In the genomic region with DNA sequence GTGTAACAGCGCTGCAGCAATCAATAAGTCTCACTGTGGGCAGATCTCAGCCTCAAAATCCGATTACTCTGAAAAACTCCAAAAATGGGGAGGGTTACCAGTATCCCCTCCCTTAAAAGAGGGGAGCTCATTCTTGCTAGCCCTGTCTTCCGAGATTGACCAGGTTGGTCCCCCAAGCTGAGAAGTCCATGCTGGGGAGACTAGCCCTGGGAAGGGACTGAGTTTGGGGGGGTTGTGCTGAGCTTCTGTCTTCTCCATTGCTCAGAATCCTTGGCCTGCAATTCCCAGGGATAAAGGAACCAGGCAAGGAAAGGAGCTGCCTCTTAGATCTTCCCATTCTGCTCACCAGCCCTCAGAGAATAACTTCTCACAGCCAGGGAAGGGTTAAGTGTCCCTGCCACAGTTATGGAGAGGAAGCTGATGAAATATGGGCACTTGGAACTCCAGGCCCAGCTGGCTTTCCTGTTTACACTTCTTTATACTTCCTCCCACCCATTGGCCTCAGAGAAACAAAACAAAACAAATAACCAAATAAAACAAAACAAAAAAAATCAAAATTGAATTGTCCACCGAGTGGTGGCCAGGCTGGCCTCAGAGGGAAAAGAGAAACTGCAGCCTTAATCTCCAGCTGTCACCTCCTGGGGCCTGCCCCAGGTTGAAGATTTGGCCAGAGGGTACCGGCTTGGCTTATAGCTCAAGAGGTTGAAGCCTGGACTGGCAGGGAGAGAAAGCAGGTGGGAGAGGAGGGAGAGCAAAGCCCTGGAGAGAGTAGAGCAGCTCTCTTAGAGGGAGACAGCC, we compare ENCODE assay signal across 13 cellular contexts. TPM values are rescaled to one million over a fixed set of nuclear protein-coding genes. Genes with fewer than 3 reads are reported as not detected.
DNase-seq lines count a peak whose midpoint lies in the region; ATAC-seq and TF ChIP-seq lines count a peak whose summit lies in the region.
"Had no signal": no experiment of that assay in that cellular context is flagged by ENCODE, and none has a peak within 500 bp of the region (broad histone marks: within the 10 kb centered on the region; RNA-seq: fewer than 3 reads in every experiment).

No MANE protein-coding gene starts in this region.

- no peaks in the 10 kb centered on the region for H3K9me3 Mint-ChIP-seq in WTC11

- TF ChIP-seq POLR2A in HCT116 (IDR thresholded peaks at IDR 0.05; ENCODE audit: borderline replicate concordance, extremely low read depth, insufficient read depth, insufficient read length): no peak

- H3K4me1 ChIP-seq in HCT116 (ENCODE audit: control insufficient read depth in 1 of 2, insufficient read depth in 2 of 2, low read length in 2 of 2): peaks cover 22 to 70% of the 10 kb centered on the region in 2 experiments
- peaks cover 21% of the 10 kb centered on the region for H3K4me1 ChIP-seq in SJCRH30
- peaks cover 38% of the 10 kb centered on the region for H3K4me1 ChIP-seq in lower lobe of right lung

- TF ChIP-seq CTCF in HCT116 (IDR thresholded peaks at IDR 0.05 in 2 of 3, conservative IDR thresholded peaks at IDR 0.05 in 1 of 3; ENCODE audit: borderline replicate concordance in 1 of 3, insufficient read depth in 1 of 3, low read depth in 2 of 3, low read length in 2 of 3) (no peak), lower lobe of right lung (IDR thresholded peaks at IDR 0.05) (no peak), WTC11 (IDR thresholded peaks at IDR 0.05) (no peak)

- POLR2A ChIA-PET in HCT116 (lab: Charles Lee) (interaction anchor here (1.2 kb wide), 1 partner anchor 646 kb away, joined by 3 read pairs; a partner anchor contains a TSS), WTC11 (lab: Charles Lee) (no interaction called here)

- H3K4me3 ChIP-seq in HCT116 (replicated peaks in 1 of 2; ENCODE audit: low read depth in 1 of 2, low read length in 2 of 2) (no peak overlapping the region), SJCRH30 (no peak overlapping the region), lower lobe of right lung (peak overlapping the region; percentile 63)
- H3K4me3 ChIP-seq: dorsolateral prefrontal cortex had no signal

- H3K9ac ChIP-seq in HCT116 (ENCODE audit: low read length): peak overlapping the region; percentile 63
- H3K9ac ChIP-seq: KMS-11 had no signal

- no peak overlapping the region for H3K4me3 Mint-ChIP-seq in WTC11

- ATAC-seq in HCT116 (no peak), lower lobe of right lung (no peak), WTC11 (no peak), GM19351 (IDR thresholded peaks at IDR 0.05; ENCODE audit: unreplicated experiment) (no peak)
- ATAC-seq: sciatic nerve; stimulated activated naive CD8-positive, alpha-beta T cell treated with anti-CD3 and anti-CD28 coated beads, Interleukin-15, Interleukin-2, amounts not matched to agents 100 U/mL and 50 U/mL, for 24 hours had no signal

- peaks cover 0 to 2% of the 10 kb centered on the region in 2 experiments; a peak in 2 of 4 replicates for H3K36me3 ChIP-seq in HCT116 (ENCODE audit: control insufficient read depth in 1 of 2, insufficient read depth in 2 of 2, low read length in 2 of 2)
- no peaks in the 10 kb centered on the region for H3K36me3 ChIP-seq in SJCRH30
- H3K36me3 ChIP-seq in lower lobe of right lung: no peaks in the 10 kb centered on the region

- H3K9me3 ChIP-seq in HCT116 (ENCODE audit: control insufficient read depth in 1 of 2, insufficient read depth in 1 of 2, low read depth in 1 of 2, low read length in 2 of 2) (no peaks in the 10 kb centered on the region), SJCRH30 (replicated peaks) (no peaks in the 10 kb centered on the region), lower lobe of right lung (no peaks in the 10 kb centered on the region)

- peaks cover 38% of the 10 kb centered on the region for H3K4me1 Mint-ChIP-seq in WTC11

- H2AFZ ChIP-seq in HCT116 (ENCODE audit: low read depth, low read length, poor library complexity, severe bottlenecking): no peak overlapping the region

- no peaks in the 10 kb centered on the region for H3K9me2 ChIP-seq in HCT116 (ENCODE audit: insufficient read depth)

- H3K27me3 Mint-ChIP-seq in WTC11 (ENCODE audit: low read depth): peaks cover 100% of the 10 kb centered on the region; the same call in 1 of the 2 replicates

- H3K27ac Mint-ChIP-seq in WTC11: no peak overlapping the region

- DNase-seq in A172 (ENCODE audit: low spot score): peak; percentile 80
- DNase-seq in HCT116 (ENCODE audit: low read depth, low spot score): no peak
- DNase-seq in SJCRH30: peak; percentile 52 to 75
- DNase-seq in lower lobe of right lung: no peak
- no peak for DNase-seq in epidermal melanocyte (ENCODE audit: insufficient read length, low spot score)
- DNase-seq in WTC11 (ENCODE audit: low spot score): no peak
- no peak for DNase-seq in iPS-NIHi11 (ENCODE audit: low spot score)
- DNase-seq: dorsolateral prefrontal cortex; stimulated activated naive CD8-positive, alpha-beta T cell treated with anti-CD3 and anti-CD28 coated beads, Interleukin-15, Interleukin-2, amounts not matched to agents 100 U/mL and 50 U/mL, for 24 hours had no signal

- peak overlapping the region; percentile 98 for H3K4me2 ChIP-seq in HCT116 (ENCODE audit: low read length)
- H3K4me2 ChIP-seq: KMS-11 had no signal

- H3K27ac ChIP-seq in HCT116 (ENCODE audit: low read depth, low read length): peak overlapping the region; percentile 91
- no peak overlapping the region for H3K27ac ChIP-seq in SJCRH30
- H3K27ac ChIP-seq in lower lobe of right lung: peak overlapping the region; percentile 81
- H3K27ac ChIP-seq: dorsolateral prefrontal cortex, KMS-11 had no signal

- intact Hi-C loops in HCT116 (cut with micrococcal nuclease): no loop called here
- intact Hi-C loops in lower lobe of right lung (cut with DNase I): no loop called here

- TF ChIP-seq RAD21 in HCT116 (IDR thresholded peaks at IDR 0.05; ENCODE audit: low read depth): no peak

- H3K27me3 ChIP-seq in HCT116 (ENCODE audit: insufficient read depth, low read length): no peaks in the 10 kb centered on the region
- no peaks in the 10 kb centered on the region for H3K27me3 ChIP-seq in SJCRH30
- H3K27me3 ChIP-seq in lower lobe of right lung (ENCODE audit: low read depth): peaks cover 79% of the 10 kb centered on the region

- RAD21 ChIA-PET in HCT116 (lab: Charles Lee; ENCODE audit: low non-redundant PET in 1 of 2, low total read pairs in 2 of 2, uncharacterized antibody in 2 of 2, unreplicated experiment in 2 of 2): interaction anchor here in 1 of 2 experiments (0.8 to 1.7 kb wide), 3 partner anchors 31 to 251 kb away, joined by 4 to 5 read pairs (median 4); no protein-coding TSS in a partner anchor

- peaks cover 56% of the 10 kb centered on the region for H3K79me2 ChIP-seq in HCT116 (ENCODE audit: insufficient read depth, low read length)

- no peaks in the 10 kb centered on the region for H3K36me3 Mint-ChIP-seq in WTC11

- CTCF ChIA-PET in HCT116 (lab: Charles Lee): interaction anchor here (0.6 to 2.0 kb wide), 14 partner anchors 11 to 593 kb away, joined by 3 to 9 read pairs (median 4); a partner anchor contains a TSS
- CTCF ChIA-PET in WTC11 (lab: Charles Lee): interaction anchor here (1.0 to 3.6 kb wide), 8 partner anchors 14 to 372 kb away, joined by 3 to 21 read pairs (median 4); no protein-coding TSS in a partner anchor

- no peaks in the 10 kb centered on the region for H4K20me1 ChIP-seq in HCT116 (ENCODE audit: insufficient read depth)

- no TSS peak for BruUV-seq in HCT116 (replicated peaks; lab: Mats Ljungman, UMichigan)

TF ChIP-seq in WTC11, 78 proteins besides CTCF, POLR2A, EP300 and RAD21 (continues in another document):
- TF ChIP-seq CBFB (CRISPR knock-in tag; IDR thresholded peaks at IDR 0.05; ENCODE audit: low read depth) (no peak), EMX1 (CRISPR knock-in tag; IDR thresholded peaks at IDR 0.05) (no peak), FOXP1 (CRISPR knock-in tag; IDR thresholded peaks at IDR 0.05; ENCODE audit: borderline replicate concordance) (no peak)

RNA-seq across cellular contexts. Expression of a gene that starts 2.6 kb away (rescaled TPM):
- 20.1 and 24.1 TPM in 2 replicates for total RNA-seq in A172 (2014; rRNA removed; shearing (Covaris generic))
- 19.8 TPM for total RNA-seq in HCT116 (2021; ENCODE audit: unreplicated experiment)
- 4.7 and 6.0 TPM in 2 replicates for polyA plus RNA-seq in HCT116 (2012)
- 7.4 and 8.8 TPM in 2 replicates for total RNA-seq in SJCRH30 (2014; rRNA removed; shearing (Covaris generic))
- 11.3 TPM for total RNA-seq in lower lobe of right lung
- total RNA-seq in WTC11 (2021): 0.09 to 0.30 TPM (median 0.11 TPM) in 3 replicates

RNA-seq across cellular contexts. Expression of a gene that starts 6.1 kb away (rescaled TPM):
- 2.0 and 2.4 TPM in 2 replicates for total RNA-seq in A172 (2014; rRNA removed; shearing (Covaris generic))
- total RNA-seq in HCT116 (2021; ENCODE audit: unreplicated experiment) (19.8 TPM), lower lobe of right lung (3.9 TPM), WTC11 (2021) (not detected in 3 replicates)
- 6.5 and 12.0 TPM in 2 replicates for polyA plus RNA-seq in HCT116 (2012)
- total RNA-seq in SJCRH30 (2014; rRNA removed; shearing (Covaris generic)): 0.51 and 0.61 TPM in 2 replicates
- polyA plus RNA-seq: keratinocyte had no signal

RNA-seq across cellular contexts. Expression of a gene that starts 9.3 kb away (rescaled TPM):
- 5.1 and 6.3 TPM in 2 replicates for total RNA-seq in A172 (2014; rRNA removed; shearing (Covaris generic))
- total RNA-seq in HCT116 (2021; ENCODE audit: unreplicated experiment) (11.3 TPM), lower lobe of right lung (5.8 TPM), WTC11 (2021) (0.04 TPM in 1 of 3 replicates, not detected in the others)
- polyA plus RNA-seq in HCT116 (2012): 3.2 and 4.2 TPM in 2 replicates
- 3.7 and 4.3 TPM in 2 replicates for total RNA-seq in SJCRH30 (2014; rRNA removed; shearing (Covaris generic))

RNA-seq across cellular contexts. Expression of a gene that starts 17.3 kb away (rescaled TPM):
- total RNA-seq in A172 (2014; rRNA removed; shearing (Covaris generic)): 40.2 and 58.7 TPM in 2 replicates
- 64.8 TPM for total RNA-seq in HCT116 (2021; ENCODE audit: unreplicated experiment)
- polyA plus RNA-seq in HCT116 (2012): 17.5 and 28.9 TPM in 2 replicates
- total RNA-seq in SJCRH30 (2014; rRNA removed; shearing (Covaris generic)): 6.2 and 7.5 TPM in 2 replicates
- total RNA-seq in lower lobe of right lung: 4.4 TPM
- total RNA-seq in WTC11 (2021): 0.11 TPM in 1 of 3 replicates, not detected in the others

RNA-seq across cellular contexts. Expression of a gene that starts 23.3 kb away (rescaled TPM):
- 22.4 and 24.7 TPM in 2 replicates for total RNA-seq in A172 (2014; rRNA removed; shearing (Covaris generic))
- total RNA-seq in HCT116 (2021; ENCODE audit: unreplicated experiment) (33.6 TPM), lower lobe of right lung (2.4 TPM), WTC11 (2021) (0.14 TPM in 1 of 3 replicates, not detected in the others)
- polyA plus RNA-seq in HCT116 (2012): 16.8 and 23.4 TPM in 2 replicates
- 18.8 and 23.1 TPM in 2 replicates for total RNA-seq in SJCRH30 (2014; rRNA removed; shearing (Covaris generic))

Comparison
In these comparisons a context has a peak if more than half of its experiments do, and no peak if none do; other contexts are left out.
1. DNase-seq: peak in A172 (single experiment) and SJCRH30 (2 of 2); none in HCT116 (single experiment), lower lobe of right lung (single experiment), epidermal melanocyte (single experiment), WTC11 (single experiment) and iPS-NIHi11 (single experiment).